In the genomic region with DNA sequence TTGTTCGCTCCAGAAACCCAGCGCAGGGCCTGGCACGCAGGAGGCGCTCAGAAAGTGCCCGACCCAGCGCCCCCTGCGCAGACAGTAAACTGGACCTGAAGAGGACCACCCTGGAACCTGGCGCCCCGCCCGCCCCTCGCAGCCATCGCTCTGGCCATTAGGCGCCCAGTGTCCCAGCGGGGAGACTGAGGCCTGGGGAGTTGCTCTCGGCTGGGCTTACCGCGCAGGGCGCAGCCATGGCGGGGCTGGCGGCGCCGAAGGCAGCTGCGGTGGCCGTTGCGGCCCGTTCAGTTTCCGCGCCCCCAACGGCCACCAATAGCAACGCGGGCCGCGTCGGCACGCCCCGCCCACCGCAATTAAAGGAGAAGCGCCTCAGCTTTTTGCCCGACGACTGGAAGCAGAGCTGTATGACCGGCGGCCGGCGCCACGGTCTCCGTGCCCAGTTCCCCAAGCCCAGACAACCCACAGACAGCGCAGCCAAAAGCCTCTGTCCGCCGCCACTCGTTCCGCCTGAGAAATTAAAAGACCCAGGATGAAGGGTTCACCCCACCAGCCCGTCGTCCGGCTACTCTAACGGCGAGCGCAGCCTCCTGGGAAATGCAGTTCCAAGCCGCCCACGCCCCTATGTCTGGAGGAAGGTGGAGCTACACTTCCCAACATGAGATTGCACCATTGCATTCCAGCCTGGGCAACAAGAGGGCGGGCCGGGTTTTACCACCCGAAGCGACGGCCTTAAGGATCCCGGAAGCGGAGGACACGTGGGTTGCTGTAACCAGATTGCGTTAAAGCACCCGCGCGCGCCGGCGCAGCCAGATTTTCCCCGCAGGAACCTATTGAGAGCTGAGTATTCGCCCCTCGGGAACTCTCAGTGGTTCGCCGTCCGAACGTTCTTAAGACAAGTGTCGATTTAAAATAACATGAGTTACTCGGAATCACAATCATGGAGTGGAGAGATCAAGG, we compare ENCODE assay signal across 8 cellular contexts. TPM values are rescaled to one million over a fixed set of nuclear protein-coding genes. Genes with fewer than 3 reads are reported as not detected.
A peak's percentile ranks its signal among the peaks of the same experiment; 100 is the strongest.
DNase-seq lines count a peak whose midpoint lies in the region; ATAC-seq and TF ChIP-seq lines count a peak whose summit lies in the region.

Gene POC1A (minus strand): TSS at position 289 of the 960 bp plus-strand sequence. CDS start 51 bp downstream, at position 238.

- WGBS in mammary epithelial cell (ENCODE audit: low coverage, missing lambda C conversion rate) = 2% methylated on average over 44 of the region's 83 CpGs

- H3K4me1 ChIP-seq in mammary epithelial cell (ENCODE audit: insufficient read depth, low read length) = peaks cover 19% of the 10 kb centered on the region

- H2AFZ ChIP-seq in mammary epithelial cell (ENCODE audit: low read depth, low read length) = peak within 1 kb of the TSS; percentile 95

- POLR2A ChIA-PET in AG04450 (lab: Yijun Ruan, JAX) = interaction anchor here (0.5 to 1.5 kb wide), 19 partner anchors 16 to 1553 kb away, joined by 3 to 10 read pairs (median 4); partner anchors contain the start of genes DUSP7, GLYCTK, RPL29 and WDR82

- no peaks in the 10 kb centered on the region; the same call in 1 of the 2 replicates for H3K9me3 ChIP-seq in AG04450 (ENCODE audit: control insufficient read depth, insufficient read depth, low read length)
- H3K9me3 ChIP-seq in mammary epithelial cell (replicated peaks; ENCODE audit: insufficient read depth, low read length) = no peaks in the 10 kb centered on the region

- peaks cover 1% of the 10 kb centered on the region for H3K36me3 ChIP-seq in mammary epithelial cell (ENCODE audit: insufficient read depth, low read length)

- H4K20me1 ChIP-seq in mammary epithelial cell (ENCODE audit: insufficient read depth, low read length) = no peaks in the 10 kb centered on the region

- H3K27ac ChIP-seq in AG04450 (ENCODE audit: low read depth, low read length) (peak within 1 kb of the TSS; percentile 69), mammary epithelial cell (ENCODE audit: insufficient read depth, low read depth, low read length) (peak within 1 kb of the TSS; percentile 55), skin epidermis (peak within 1 kb of the TSS; percentile 42 to 92 (median 85))

- peak; percentile 83 for ATAC-seq in GM18909 (IDR thresholded peaks at IDR 0.05; ENCODE audit: poor library complexity, unreplicated experiment)
- ATAC-seq in HG03159 (IDR thresholded peaks at IDR 0.05; ENCODE audit: unreplicated experiment) = peak; percentile 85

- H3K79me2 ChIP-seq in mammary epithelial cell (ENCODE audit: insufficient read depth, low read length) = peaks cover 20% of the 10 kb centered on the region

- intact Hi-C loops in mammary epithelial cell (cut with micrococcal nuclease) = loop anchor here (2.0 to 5.0 kb wide), 2 partner anchors 62 to 123 kb away; partner anchors contain the start of gene WDR82

- CTCF ChIA-PET in AG04450 (lab: Charles Lee) = interaction anchor here (0.6 to 1.5 kb wide), 12 partner anchors 8 to 1191 kb away, joined by 3 to 8 read pairs (median 3); partner anchors contain the start of gene DUSP7
- CTCF ChIA-PET in mammary epithelial cell (lab: Charles Lee; ENCODE audit: low non-redundant PET) = interaction anchor here (0.5 to 0.7 kb wide), 4 partner anchors 68 to 186 kb away, joined by 3 to 5 read pairs (median 3); partner anchors contain the start of gene TLR9

- peak within 1 kb of the TSS; percentile 62 for H3K9ac ChIP-seq in mammary epithelial cell (ENCODE audit: insufficient read depth, low read length)

- peak within 1 kb of the TSS; percentile 96 for H3K4me2 ChIP-seq in mammary epithelial cell (ENCODE audit: insufficient read depth, low read depth, low read length)

- H3K4me3 ChIP-seq in AG04450 (ENCODE audit: low read depth, low read length) (peak within 1 kb of the TSS; percentile 76), WI38 (ENCODE audit: low read depth, low read length) (peak within 1 kb of the TSS; percentile 80), mammary epithelial cell (replicated peaks in 1 of 3; ENCODE audit: insufficient read depth in 1 of 3, low read depth in 2 of 3, low read length in 3 of 3) (peak within 1 kb of the TSS; percentile 58 to 77 (median 73)), skin epidermis (peak within 1 kb of the TSS; percentile 43 to 84 (median 66))

- DNase-seq in AG04450 (ENCODE audit: low read depth, low spot score) (peak; percentile 95), NCI-H2227 (lab: John Stamatoyannopoulos, UW; ENCODE audit: unreplicated experiment) (peak; percentile 94), mammary epithelial cell (peak; percentile 97), iPS-NIHi11 (ENCODE audit: low spot score) (peak; percentile 93)

- no TSS peak for BruUV-seq in mammary epithelial cell (replicated peaks; lab: Mats Ljungman, UMichigan)

- in situ Hi-C loops in mammary epithelial cell (cut with MboI; ENCODE audit: low sequenced_read_pairs in 2 of 2) = no loop called here

- dilution Hi-C loops in mammary epithelial cell (cut with HindIII; ENCODE audit: low sequenced_read_pairs) = loop anchor here (5.0 kb wide), 2 partner anchors 62 to 162 kb away; no protein-coding TSS in a partner anchor

- no peak for TF ChIP-seq CTCF in AG04450 (IDR thresholded peaks at IDR 0.05; ENCODE audit: low read depth, low read length)
- TF ChIP-seq CTCF in WI38 (IDR thresholded peaks at IDR 0.05; ENCODE audit: low read depth, low read length) = no peak
- no peak for TF ChIP-seq CTCF in mammary epithelial cell (conservative IDR thresholded peaks at IDR 0.05 in 1 of 2, IDR thresholded peaks at IDR 0.05 in 1 of 2; ENCODE audit: extremely low read depth in 1 of 2, insufficient read depth in 1 of 2, low read depth in 1 of 2, low read length in 2 of 2)

- H3K27me3 ChIP-seq in AG04450 (ENCODE audit: control insufficient read depth, insufficient read depth, low read length) (no peaks in the 10 kb centered on the region), mammary epithelial cell (ENCODE audit: insufficient read depth, low read length) (no peaks in the 10 kb centered on the region)

RNA-seq across cellular contexts. Expression of gene POC1A, which starts in this region (rescaled TPM):
- polyA plus RNA-seq in AG04450 (2011; rRNA removed) (4.1 and 4.5 TPM in 2 replicates), mammary epithelial cell (22.2 TPM)
- polyA minus RNA-seq in AG04450 (2011; rRNA and poly(A)+ RNA removed) = 8.4 and 11.6 TPM in 2 replicates
- total RNA-seq in mammary epithelial cell = 10 to 100 TPM in 1 of 2 donors, 1 to 10 TPM in 1; 2.8 to 21.5 TPM
- 17.2 TPM for polyA minus RNA-seq in mammary epithelial cell

Comparison
In these comparisons a context has a peak if more than half of its experiments do, and no peak if none do; other contexts are left out.
1. Peak in every context shown above with its lines: DNase-seq, ATAC-seq, H3K4me3 ChIP-seq and H3K27ac ChIP-seq.